Comparison of ENCODE assay signal across 1 cellular context in genomic region chr11:118615282-118615979, GRCh38.
A peak's percentile ranks its signal among the peaks of the same experiment; 100 is the strongest.
TF ChIP-seq lines count a peak whose summit lies in the region.

No MANE protein-coding gene starts in this region.

TF ChIP-seq in GM23338, 12 proteins besides CTCF, POLR2A, EP300 and RAD21 (continued from another document):
- TF ChIP-seq ZNF462 (CRISPR knock-in tag; IDR thresholded peaks at IDR 0.05) (0 out of 2 replicates have a peak, but pooled peaks have one; percentile 2), JUNB (IDR thresholded peaks at IDR 0.05; ENCODE audit: unreplicated experiment) (no peak)
